15 cellular contexts compared by ENCODE assay signal in the genomic region with DNA sequence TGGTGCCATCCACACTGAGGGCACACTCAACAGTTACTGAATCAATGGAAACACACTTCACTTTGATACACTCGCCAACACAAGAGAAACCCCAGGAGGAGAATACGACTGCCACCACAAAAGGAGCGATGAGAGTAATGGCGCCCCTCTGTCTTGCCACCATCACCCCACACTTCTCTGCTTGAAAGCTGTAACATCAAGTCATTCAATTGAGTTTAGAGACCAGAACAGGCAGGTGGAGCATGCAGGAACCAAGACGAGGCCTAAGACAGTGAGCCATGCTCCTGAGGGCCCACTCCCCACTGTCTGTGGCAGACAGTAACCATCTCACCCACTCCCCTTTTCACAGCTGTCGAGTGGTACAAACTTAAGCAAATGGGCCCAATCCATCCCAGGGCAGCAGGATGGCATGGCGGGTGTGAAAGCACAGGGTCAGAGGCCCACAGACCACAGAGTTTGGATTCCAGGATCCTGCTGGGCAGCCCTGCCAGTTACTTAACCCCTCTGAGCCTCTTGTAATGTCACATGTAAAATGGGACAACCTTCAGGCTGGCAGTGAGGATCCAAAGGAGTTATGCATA.
DNase-seq lines count a peak whose midpoint lies in the region; ATAC-seq and TF ChIP-seq lines count a peak whose summit lies in the region.
"Had no signal": no experiment of that assay in that cellular context is flagged by ENCODE, and none has a peak within 500 bp of the region (broad histone marks: within the 10 kb centered on the region; RNA-seq: fewer than 3 reads in every experiment).

No MANE protein-coding gene starts in this region.

- no peak for TF ChIP-seq CTCF in adrenal gland (IDR thresholded peaks at IDR 0.05)
- TF ChIP-seq CTCF in heart right ventricle (IDR thresholded peaks at IDR 0.05), result no peak
- no peak for TF ChIP-seq CTCF in progenitor cell of endocrine pancreas (IDR thresholded peaks at IDR 0.05; ENCODE audit: unreplicated experiment)
- no peak for TF ChIP-seq CTCF in transverse colon (IDR thresholded peaks at IDR 0.05)

- in situ Hi-C loops in transverse colon (cut with MboI; ENCODE audit: low pct_ligation_motif_present in 1 of 4, low pct_unique_long_range_greater_than_20kb in 1 of 4, low sequenced_read_pairs in 3 of 4), result loop anchor here in 1 of 4 donors (10.0 kb wide), 1 partner anchor 84 kb away; no protein-coding TSS in a partner anchor

- TF ChIP-seq POLR2A in adrenal gland (IDR thresholded peaks at IDR 0.05), result no peak
- no peak for TF ChIP-seq POLR2A in transverse colon (IDR thresholded peaks at IDR 0.05)

- intact Hi-C loops in adrenal gland (cut with DNase I) (no loop called here), heart right ventricle (cut with DNase I) (loop anchor here in 8 of 10 donors (2.0 to 5.0 kb wide), 5 partner anchors 36 to 86 kb away; no protein-coding TSS in a partner anchor), transverse colon (cut with DNase I; ENCODE audit: low total_unique reads) (no loop called here)

- H3K4me1 Mint-ChIP-seq in progenitor cell of endocrine pancreas (ENCODE audit: low read depth), result peaks cover 9% of the 10 kb centered on the region

- no peaks in the 10 kb centered on the region for H3K9me3 Mint-ChIP-seq in progenitor cell of endocrine pancreas (ENCODE audit: low read depth)

- H3K36me3 ChIP-seq in adrenal gland (replicated peaks in 1 of 2) (peaks cover 0 to 64% of the 10 kb centered on the region in 2 donors), heart right ventricle (peaks cover 0 to 74% (median 37%) of the 10 kb centered on the region in 9 donors), transverse colon (no peaks in the 10 kb centered on the region)

- H3K36me3 Mint-ChIP-seq in progenitor cell of endocrine pancreas (ENCODE audit: insufficient read depth), result no peaks in the 10 kb centered on the region

- H3K27me3 Mint-ChIP-seq in progenitor cell of endocrine pancreas, result peaks cover 4% of the 10 kb centered on the region

- DNase-seq in adrenal gland (no peak), heart right ventricle (no peak), progenitor cell of endocrine pancreas (ENCODE audit: low spot score, unreplicated experiment) (no peak), transverse colon (no peak), COR-L47 (lab: John Stamatoyannopoulos, UW) (no peak), midbrain (lab: John Stamatoyannopoulos, UW) (no peak)
- DNase-seq: activated naive CD4-positive, alpha-beta T cell; brain microvascular endothelial cell; foreskin keratinocyte; MM.1S; NCI-H2171; stimulated activated CD4-positive, alpha-beta T cell treated with anti-CD3 and anti-CD28 coated beads, Interleukin-1b, Interleukin-23, amount 100 ng/mL, for 48 hours; T-helper 1 cell had no signal

- no peak overlapping the region for H3K4me3 Mint-ChIP-seq in progenitor cell of endocrine pancreas (ENCODE audit: low read depth)

- peak overlapping the region; percentile 34 for H3K27ac Mint-ChIP-seq in progenitor cell of endocrine pancreas

- H3K4me3 ChIP-seq in adrenal gland (no peak overlapping the region), heart right ventricle (peak overlapping the region in 1 of 10 donors; percentile 9), transverse colon (no peak overlapping the region)

- no peaks in the 10 kb centered on the region for H3K9me3 ChIP-seq in adrenal gland (replicated peaks in 1 of 3)
- H3K9me3 ChIP-seq in heart right ventricle, result no peaks in the 10 kb centered on the region
- H3K9me3 ChIP-seq in transverse colon, result no peaks in the 10 kb centered on the region

- H3K27ac ChIP-seq in adrenal gland (peak overlapping the region; percentile 7 to 98 (median 95)), heart right ventricle (peak overlapping the region in 9 of 10 donors; percentile 83 to 99 (median 94)), transverse colon (peak overlapping the region; percentile 85 to 95 (median 89))
- H3K27ac ChIP-seq: brain microvascular endothelial cell, foreskin keratinocyte had no signal

- WGBS in adrenal gland, 4 donors, result 85 to 92% (median 92%) methylated on average over 6 to 7 of the region's 7 CpGs
- 87% methylated on average over 7 of the region's 7 CpGs for WGBS in heart right ventricle, 2 donors
- 89% methylated on average over 6 to 7 of the region's 7 CpGs for WGBS in transverse colon (ENCODE audit: low coverage in 1 of 2), 2 donors

- ATAC-seq in heart right ventricle (no peak), HG02763 (IDR thresholded peaks at IDR 0.05; ENCODE audit: unreplicated experiment) (no peak), GM21825 (IDR thresholded peaks at IDR 0.05; ENCODE audit: unreplicated experiment) (no peak)
- ATAC-seq: foreskin keratinocyte had no signal

- no peaks in the 10 kb centered on the region for H3K27me3 ChIP-seq in adrenal gland
- H3K27me3 ChIP-seq in heart right ventricle, result no peaks in the 10 kb centered on the region
- no peaks in the 10 kb centered on the region for H3K27me3 ChIP-seq in transverse colon
- H3K27me3 ChIP-seq: brain microvascular endothelial cell had no signal

- peaks cover 70 to 86% of the 10 kb centered on the region in 2 donors for H3K4me1 ChIP-seq in adrenal gland (replicated peaks in 1 of 2)
- peaks cover 74 to 92% (median 88%) of the 10 kb centered on the region in 9 donors for H3K4me1 ChIP-seq in heart right ventricle
- H3K4me1 ChIP-seq in transverse colon, result peaks cover 33 to 76% (median 64%) of the 10 kb centered on the region in 4 donors
- H3K4me1 ChIP-seq: foreskin keratinocyte had no signal

- TF ChIP-seq EP300 in transverse colon (IDR thresholded peaks at IDR 0.05; ENCODE audit: low read depth), result no peak

Comparison
In these comparisons a context has a peak if more than half of its experiments do, and no peak if none do; other contexts are left out.
1. intact Hi-C loops: an anchor here in heart right ventricle (2.0 to 5.0 kb wide); none called in adrenal gland and transverse colon.